In genomic region chr11:13366266-13367026, GRCh38 we compare ENCODE assay signal across 14 cellular contexts.
DNase-seq lines count a peak whose midpoint lies in the region; ATAC-seq and TF ChIP-seq lines count a peak whose summit lies in the region.
"Had no signal": no experiment of that assay in that cellular context is flagged by ENCODE, and none has a peak within 500 bp of the region (broad histone marks: within the 10 kb centered on the region; RNA-seq: fewer than 3 reads in every experiment).

No MANE protein-coding gene starts in this region.

- H3K27me3 ChIP-seq in dorsolateral prefrontal cortex: no peaks in the 10 kb centered on the region
- no peaks in the 10 kb centered on the region for H3K27me3 ChIP-seq in trophoblast cell (ENCODE audit: insufficient read depth, low read length)
- H3K27me3 ChIP-seq: BLaER1 treated with 17β-estradiol and CSF1 and Interleukin-3, amounts not matched to agents 10 nM and 100 nM had no signal

- H2AK5ac ChIP-seq in trophoblast cell (ENCODE audit: low read length): no peak overlapping the region

- no peak overlapping the region for H2BK12ac ChIP-seq in trophoblast cell (ENCODE audit: low read length)

- peaks cover 7 to 10% of the 10 kb centered on the region in 2 experiments for H3K4me1 ChIP-seq in trophoblast cell (ENCODE audit: control insufficient read depth in 1 of 2, insufficient read depth in 2 of 2, low read length in 2 of 2)

- H3K27ac ChIP-seq in dorsolateral prefrontal cortex (peak overlapping the region in 41 of 59 donors; percentile 0 to 75 (median 43)), trophoblast cell (ENCODE audit: low read depth, low read length) (no peak overlapping the region)
- H3K27ac ChIP-seq: BLaER1 treated with 17β-estradiol and CSF1 and Interleukin-3, amounts not matched to agents 10 nM and 100 nM; KMS-11 had no signal

- no peak overlapping the region for H4K8ac ChIP-seq in trophoblast cell (ENCODE audit: low read depth, low read length)

- no CpG with 5 or more reads among the region's 7 CpGs for WGBS in trophoblast cell (ENCODE audit: extremely low coverage, insufficient coverage, insufficient read length)

- H3K9me3 ChIP-seq in trophoblast cell (ENCODE audit: insufficient read depth, low read depth, low read length): no peaks in the 10 kb centered on the region
- H3K9me3 ChIP-seq: BLaER1 treated with 17β-estradiol and CSF1 and Interleukin-3, amounts not matched to agents 10 nM and 100 nM had no signal

- H2BK5ac ChIP-seq in trophoblast cell (ENCODE audit: low read depth, low read length, poor library complexity): no peak overlapping the region

- H3K36me3 ChIP-seq in trophoblast cell (ENCODE audit: control insufficient read depth in 1 of 2, insufficient read depth in 2 of 2, low read length in 2 of 2): peaks cover 2% of the 10 kb centered on the region in 2 experiments

- H2BK120ac ChIP-seq in trophoblast cell (ENCODE audit: insufficient read depth, low read length, poor library complexity): no peak overlapping the region

- no peaks in the 10 kb centered on the region for H3K4me1 Mint-ChIP-seq in stimulated activated memory B cell treated with anti-CD40 and anti-IgM and Interleukin-4, amounts not matched to agents 10 μg/mL and 1 μg/mL and 100 μg/mL, for 72 hours

- peak; percentile 35 for DNase-seq in Caki2 (ENCODE audit: low read depth)
- peak in 2 of 10 donors; percentile 40 to 63 for DNase-seq in dorsolateral prefrontal cortex
- DNase-seq in superior temporal gyrus (ENCODE audit: extremely low spot score): no peak
- no peak for DNase-seq in trophoblast cell
- DNase-seq: CD4-positive, alpha-beta T cell; DMS79; HCEC 1CT; HFFc6 had no signal

- H3K9ac ChIP-seq in trophoblast cell (ENCODE audit: low read length): no peak overlapping the region
- H3K9ac ChIP-seq: BLaER1 treated with 17β-estradiol and CSF1 and Interleukin-3, amounts not matched to agents 10 nM and 100 nM; KMS-11 had no signal

- no peak overlapping the region for H3K4ac ChIP-seq in trophoblast cell (ENCODE audit: low read depth, low read length)

- no peak overlapping the region for H4K91ac ChIP-seq in trophoblast cell (ENCODE audit: low read depth, low read length)

- ATAC-seq in HG02852 (IDR thresholded peaks at IDR 0.05; ENCODE audit: unreplicated experiment) (peak; percentile 48), HG03439 (IDR thresholded peaks at IDR 0.05; ENCODE audit: unreplicated experiment) (no peak)
- ATAC-seq in stimulated activated memory B cell treated with anti-CD40 and anti-IgM and Interleukin-4, amounts not matched to agents 10 μg/mL and 1 μg/mL and 100 μg/mL, for 72 hours: peak; percentile 27
- ATAC-seq: GM12878 had no signal

- no peak overlapping the region for H3K23ac ChIP-seq in trophoblast cell (ENCODE audit: low read length)

- H4K12ac ChIP-seq in trophoblast cell (ENCODE audit: low read depth, low read length): no peak overlapping the region

- in situ Hi-C loops in Caki2 (cut with HindIII; ENCODE audit: low pct_unique_long_range_greater_than_20kb, low sequenced_read_pairs): no loop called here

- intact Hi-C loops in dorsolateral prefrontal cortex (cut with DNase I): no loop called here

- no peak overlapping the region for H3K4me2 ChIP-seq in trophoblast cell (ENCODE audit: low read length)
- H3K4me2 ChIP-seq: BLaER1 treated with 17β-estradiol and CSF1 and Interleukin-3, amounts not matched to agents 10 nM and 100 nM; KMS-11 had no signal

- H3K9me3 Mint-ChIP-seq in stimulated activated memory B cell treated with anti-CD40 and anti-IgM and Interleukin-4, amounts not matched to agents 10 μg/mL and 1 μg/mL and 100 μg/mL, for 72 hours: no peaks in the 10 kb centered on the region
- H3K9me3 Mint-ChIP-seq: CD4-positive, alpha-beta T cell; HFFc6 had no signal

- no peaks in the 10 kb centered on the region for H3K79me2 ChIP-seq in trophoblast cell (ENCODE audit: control insufficient read depth, insufficient read depth, low read length, poor library complexity)

- H3K18ac ChIP-seq in trophoblast cell (ENCODE audit: low read length): no peak overlapping the region

- TF ChIP-seq CTCF in dorsolateral prefrontal cortex (IDR thresholded peaks at IDR 0.05 in 54 of 56, conservative IDR thresholded peaks at IDR 0.05 in 2 of 56; ENCODE audit: low read depth in 1 of 56, partially characterized antibody in 56 of 56): no peak

- H3K4me3 ChIP-seq in dorsolateral prefrontal cortex (no peak overlapping the region), trophoblast cell (ENCODE audit: low read depth, low read length) (no peak overlapping the region)
- H3K4me3 ChIP-seq: BLaER1 treated with 17β-estradiol and CSF1 and Interleukin-3, amounts not matched to agents 10 nM and 100 nM; GM12878 had no signal

- H3K27ac Mint-ChIP-seq in stimulated activated memory B cell treated with anti-CD40 and anti-IgM and Interleukin-4, amounts not matched to agents 10 μg/mL and 1 μg/mL and 100 μg/mL, for 72 hours: no peak overlapping the region
- H3K27ac Mint-ChIP-seq: CD4-positive, alpha-beta T cell; HFFc6 had no signal

- H3K36me3 Mint-ChIP-seq in stimulated activated memory B cell treated with anti-CD40 and anti-IgM and Interleukin-4, amounts not matched to agents 10 μg/mL and 1 μg/mL and 100 μg/mL, for 72 hours: peaks cover 34% of the 10 kb centered on the region

- H3K79me1 ChIP-seq in trophoblast cell (ENCODE audit: low read length): peaks cover 6% of the 10 kb centered on the region

- H3K27me3 Mint-ChIP-seq in stimulated activated memory B cell treated with anti-CD40 and anti-IgM and Interleukin-4, amounts not matched to agents 10 μg/mL and 1 μg/mL and 100 μg/mL, for 72 hours: no peaks in the 10 kb centered on the region
- H3K27me3 Mint-ChIP-seq: CD4-positive, alpha-beta T cell had no signal

- H3K4me3 Mint-ChIP-seq in stimulated activated memory B cell treated with anti-CD40 and anti-IgM and Interleukin-4, amounts not matched to agents 10 μg/mL and 1 μg/mL and 100 μg/mL, for 72 hours: no peak overlapping the region
- H3K4me3 Mint-ChIP-seq: CD4-positive, alpha-beta T cell; HFFc6 had no signal

- no peak overlapping the region for H3K14ac ChIP-seq in trophoblast cell (ENCODE audit: low read length)

- no peak overlapping the region for H2AFZ ChIP-seq in trophoblast cell (ENCODE audit: insufficient read depth, low read length, poor library complexity)
